25 cellular contexts compared by ENCODE assay signal in genomic region chr16:86294535-86294934, GRCh38.
A peak's percentile ranks its signal among the peaks of the same experiment; 100 is the strongest.
DNase-seq lines count a peak whose midpoint lies in the region; ATAC-seq, FAIRE-seq and TF ChIP-seq lines count a peak whose summit lies in the region.
"Had no signal": no experiment of that assay in that cellular context is flagged by ENCODE, and none has a peak within 500 bp of the region (broad histone marks: within the 10 kb centered on the region; RNA-seq: fewer than 3 reads in every experiment).

No MANE protein-coding gene starts in this region.

- H3K79me2 ChIP-seq in K562 (ENCODE audit: control insufficient read depth, insufficient read depth, low read length) (no peaks in the 10 kb centered on the region), neural progenitor cell (ENCODE audit: low read depth) (no peaks in the 10 kb centered on the region)

- no peak overlapping the region for H2AFZ ChIP-seq in K562 (ENCODE audit: low read depth, low read length)
- no peak overlapping the region for H2AFZ ChIP-seq in neural progenitor cell (replicated peaks)
- H2AFZ ChIP-seq: GM23338 had no signal

- H3K9me3 Mint-ChIP-seq in neural progenitor cell: no peaks in the 10 kb centered on the region
- H3K9me3 Mint-ChIP-seq: activated naive CD8-positive, alpha-beta T cell treated with anti-CD3 and anti-CD28 coated beads, Interleukin-2, amount 10 ng/mL, durations not matched to agents 7 days and 5 days; dendritic cell treated with granulocyte-macrophage colony-stimulating factor and Interleukin-4, amounts not matched to agents 40 ng/mL and 50 ng/mL, for 4 days; GM23338; stimulated activated effector memory CD8-positive, alpha-beta T cell treated with anti-CD3 and anti-CD28 coated beads, Interleukin-12 subunit alpha, Interleukin-12 subunit beta, amount 100 ng/mL, for 72 hours; T-helper 2 cell treated with Interferon-gamma antibody and Interleukin-4, amounts not matched to agents 5 μg/mL and 100 μg/mL, for 36 hours had no signal

- ATAC-seq in K562: no peak
- no peak for ATAC-seq in heart left ventricle
- no peak for ATAC-seq in HG03045 (IDR thresholded peaks at IDR 0.05; ENCODE audit: unreplicated experiment)
- ATAC-seq: activated CD4-positive, alpha-beta T cell treated with anti-CD3 and anti-CD28 coated beads for 36 hours; GM12878; GM23338; left cardiac atrium; stimulated activated effector memory CD8-positive, alpha-beta T cell treated with anti-CD3 and anti-CD28 coated beads, Interleukin-12 subunit alpha, Interleukin-12 subunit beta, amount 100 ng/mL, for 72 hours had no signal

- peaks cover 18% of the 10 kb centered on the region for H3K4me1 Mint-ChIP-seq in neural progenitor cell
- H3K4me1 Mint-ChIP-seq: activated CD4-positive, alpha-beta T cell treated with anti-CD3 and anti-CD28 coated beads for 36 hours; activated naive CD8-positive, alpha-beta T cell treated with anti-CD3 and anti-CD28 coated beads, Interleukin-2, amount 10 ng/mL, durations not matched to agents 7 days and 5 days; stimulated activated effector memory CD8-positive, alpha-beta T cell treated with anti-CD3 and anti-CD28 coated beads, Interleukin-12 subunit alpha, Interleukin-12 subunit beta, amount 100 ng/mL, for 72 hours had no signal

- no TSS peak for BruUV-seq in K562 (replicated peaks; lab: Mats Ljungman, UMichigan)

- H3K27ac Mint-ChIP-seq in neural progenitor cell: no peak overlapping the region
- H3K27ac Mint-ChIP-seq: activated CD4-positive, alpha-beta T cell treated with anti-CD3 and anti-CD28 coated beads for 36 hours; activated naive CD8-positive, alpha-beta T cell treated with anti-CD3 and anti-CD28 coated beads, Interleukin-2, amount 10 ng/mL, durations not matched to agents 7 days and 5 days; dendritic cell treated with granulocyte-macrophage colony-stimulating factor and Interleukin-4, amounts not matched to agents 40 ng/mL and 50 ng/mL, for 4 days; GM23338; naive B cell; stimulated activated effector memory CD8-positive, alpha-beta T cell treated with anti-CD3 and anti-CD28 coated beads, Interleukin-12 subunit alpha, Interleukin-12 subunit beta, amount 100 ng/mL, for 72 hours; T-helper 2 cell treated with Interferon-gamma antibody and Interleukin-4, amounts not matched to agents 5 μg/mL and 100 μg/mL, for 36 hours had no signal

- WGBS in K562 (ENCODE audit: insufficient coverage, low coverage, missing lambda C conversion rate): 0% methylated on average over 9 of the region's 11 CpGs
- WGBS in heart left ventricle, 4 donors: 56 to 67% (median 61%) methylated on average over 11 of the region's 11 CpGs

- no peaks in the 10 kb centered on the region for H3K9me1 ChIP-seq in K562 (ENCODE audit: control insufficient read depth, insufficient read depth, low read length)

- H3K9ac ChIP-seq in K562 (ENCODE audit: insufficient read depth in 1 of 2, low read depth in 2 of 2, low read length in 2 of 2) (no peak overlapping the region), neural progenitor cell (no peak overlapping the region)

- peaks cover 46 to 72% of the 10 kb centered on the region in 2 experiments for H3K27me3 ChIP-seq in K562 (ENCODE audit: control insufficient read depth in 2 of 2, insufficient read depth in 2 of 2, low read length in 2 of 2)
- H3K27me3 ChIP-seq in neural progenitor cell: peaks cover 97% of the 10 kb centered on the region
- peaks cover 9 to 100% (median 68%) of the 10 kb centered on the region in 9 donors for H3K27me3 ChIP-seq in heart left ventricle
- peaks cover 5% of the 10 kb centered on the region for H3K27me3 ChIP-seq in ascending aorta

- H3K4me2 ChIP-seq in K562 (ENCODE audit: insufficient read depth, low read length): no peak overlapping the region
- H3K4me2 ChIP-seq in neural progenitor cell: no peak overlapping the region
- H3K4me2 ChIP-seq: GM23338 had no signal

- H3K4me3 ChIP-seq in K562: no peak overlapping the region
- no peak overlapping the region for H3K4me3 ChIP-seq in neural progenitor cell
- H3K4me3 ChIP-seq in heart left ventricle: no peak overlapping the region
- no peak overlapping the region for H3K4me3 ChIP-seq in ascending aorta
- H3K4me3 ChIP-seq: GM12878, GM23338 had no signal

- H3K4me1 ChIP-seq in K562 (replicated peaks in 1 of 2; ENCODE audit: control insufficient read depth in 2 of 2, insufficient read depth in 2 of 2, low read length in 2 of 2) (no peaks in the 10 kb centered on the region), neural progenitor cell (peaks cover 10% of the 10 kb centered on the region), heart left ventricle (peaks cover 0 to 7% (median 0%) of the 10 kb centered on the region in 12 donors), ascending aorta (no peaks in the 10 kb centered on the region)

- TF ChIP-seq POLR2A in K562 (conservative IDR thresholded peaks at IDR 0.05) (no peak), heart left ventricle (IDR thresholded peaks at IDR 0.05) (no peak)

- H3K36me3 ChIP-seq in K562 (ENCODE audit: control insufficient read depth, insufficient read depth, low read length): no peaks in the 10 kb centered on the region
- no peaks in the 10 kb centered on the region for H3K36me3 ChIP-seq in neural progenitor cell
- no peaks in the 10 kb centered on the region for H3K36me3 ChIP-seq in heart left ventricle
- no peaks in the 10 kb centered on the region for H3K36me3 ChIP-seq in ascending aorta

- intact Hi-C loops in K562 (cut with micrococcal nuclease) (no loop called here), heart left ventricle (cut with DNase I) (no loop called here), ascending aorta (cut with DNase I) (no loop called here)

- H4K20me1 ChIP-seq in K562 (replicated peaks; ENCODE audit: control insufficient read depth, insufficient read depth, low read length) (peaks cover 10% of the 10 kb centered on the region; the same call in 1 of the 2 replicates), neural progenitor cell (ENCODE audit: low read depth) (peaks cover 3% of the 10 kb centered on the region)

- H3K9me3 ChIP-seq in K562 (replicated peaks; ENCODE audit: control insufficient read depth, insufficient read depth, low read depth, low read length) (no peaks in the 10 kb centered on the region), neural progenitor cell (ENCODE audit: low read depth) (no peaks in the 10 kb centered on the region), heart left ventricle (no peaks in the 10 kb centered on the region), ascending aorta (no peaks in the 10 kb centered on the region)

- in situ Hi-C loops in K562 (cut with MboI): no loop called here

- no peak for TF ChIP-seq RAD21 in K562 (CRISPR knock-in tag; conservative IDR thresholded peaks at IDR 0.05 in 1 of 2, IDR thresholded peaks at IDR 0.05 in 1 of 2)

- H3F3A ChIP-seq in neural progenitor cell (ENCODE audit: low read depth): no peaks in the 10 kb centered on the region

- no peak for TF ChIP-seq CTCF in K562 (IDR thresholded peaks at IDR 0.05 in 2 of 3, conservative IDR thresholded peaks at IDR 0.05 in 1 of 3; ENCODE audit: insufficient read depth in 2 of 3, low read depth in 1 of 3, low read length in 3 of 3)
- TF ChIP-seq CTCF in neural progenitor cell (IDR thresholded peaks at IDR 0.05): no peak
- no peak for TF ChIP-seq CTCF in heart left ventricle (IDR thresholded peaks at IDR 0.05)
- no peak for TF ChIP-seq CTCF in ascending aorta (IDR thresholded peaks at IDR 0.05)

- H3K27ac ChIP-seq in K562 (ENCODE audit: extremely low read depth, low read depth, low read length) (no peak overlapping the region), neural progenitor cell (no peak overlapping the region), heart left ventricle (peak overlapping the region in 1 of 12 donors; percentile 57), ascending aorta (no peak overlapping the region)

- peak overlapping the region; percentile 27 for H3K4me3 Mint-ChIP-seq in neural progenitor cell
- H3K4me3 Mint-ChIP-seq: activated CD4-positive, alpha-beta T cell treated with anti-CD3 and anti-CD28 coated beads for 36 hours; activated naive CD8-positive, alpha-beta T cell treated with anti-CD3 and anti-CD28 coated beads, Interleukin-2, amount 10 ng/mL, durations not matched to agents 7 days and 5 days; dendritic cell treated with granulocyte-macrophage colony-stimulating factor and Interleukin-4, amounts not matched to agents 40 ng/mL and 50 ng/mL, for 4 days; GM23338; naive B cell; stimulated activated effector memory CD8-positive, alpha-beta T cell treated with anti-CD3 and anti-CD28 coated beads, Interleukin-12 subunit alpha, Interleukin-12 subunit beta, amount 100 ng/mL, for 72 hours; T-helper 2 cell treated with Interferon-gamma antibody and Interleukin-4, amounts not matched to agents 5 μg/mL and 100 μg/mL, for 36 hours had no signal

- no peak for DNase-seq in K562 (ENCODE audit: extremely low read depth in 1 of 4, low spot score in 3 of 4)
- DNase-seq in hepatic stellate cell (ENCODE audit: low spot score): peak; percentile 92
- no peak for DNase-seq in neural progenitor cell (ENCODE audit: low spot score)
- peak; percentile 71 for DNase-seq in ureter (ENCODE audit: low spot score)
- no peak for DNase-seq in heart left ventricle
- DNase-seq in ascending aorta (ENCODE audit: low spot score in 2 of 2): no peak
- DNase-seq: activated CD4-positive, alpha-beta T cell treated with anti-CD3 and anti-CD28 coated beads for 36 hours; activated effector memory CD4-positive, alpha-beta T cell treated with anti-CD3 and anti-CD28 coated beads, Interleukin-2, amount 50 U/mL, for 16 hours; activated naive CD8-positive, alpha-beta T cell treated with anti-CD3 and anti-CD28 coated beads, Interleukin-2, amount 10 ng/mL, durations not matched to agents 7 days and 5 days; activated T-cell treated with anti-CD3 and anti-CD28 coated beads, Interleukin-2, amount 50 U/mL, for 1 hour; EL; left cardiac atrium; naive B cell; NCI-H1694; stimulated activated CD4-positive, alpha-beta T cell treated with anti-CD3 and anti-CD28 coated beads, Interleukin-12 subunit alpha, Interleukin-12 subunit beta, amount 100 ng/mL, for 4 hours; stimulated activated CD4-positive, alpha-beta T cell treated with anti-CD3 and anti-CD28 coated beads, Interleukin-4, amount 100 ng/mL, for 1 hour had no signal

- peaks cover 71% of the 10 kb centered on the region for H3K27me3 Mint-ChIP-seq in neural progenitor cell (ENCODE audit: insufficient read depth, low read depth)

- no peak for FAIRE-seq in K562 (lab: Jason Lieb, UNC)
- FAIRE-seq: astrocyte, endometrium, GM12878, urothelium cell line had no signal

- POLR2A ChIA-PET in K562 (lab: Yijun Ruan, JAX): no interaction called here

- no peaks in the 10 kb centered on the region for H3K36me3 Mint-ChIP-seq in neural progenitor cell
- H3K36me3 Mint-ChIP-seq: activated naive CD8-positive, alpha-beta T cell treated with anti-CD3 and anti-CD28 coated beads, Interleukin-2, amount 10 ng/mL, durations not matched to agents 7 days and 5 days; naive B cell; stimulated activated effector memory CD8-positive, alpha-beta T cell treated with anti-CD3 and anti-CD28 coated beads, Interleukin-12 subunit alpha, Interleukin-12 subunit beta, amount 100 ng/mL, for 72 hours had no signal

- CTCF ChIA-PET in K562 (lab: Yijun Ruan, JAX; ENCODE audit: low intra/inter-chr PET ratio): no interaction called here

- no peak for TF ChIP-seq EP300 in K562 (IDR thresholded peaks at IDR 0.05; ENCODE audit: low read length)

TF ChIP-seq in K562, 482 proteins besides CTCF, POLR2A, EP300 and RAD21:
- peak; percentile 48; the same call in 1 of the 2 replicates for TF ChIP-seq ZNF263 (CRISPR knock-in tag; IDR thresholded peaks at IDR 0.05; ENCODE audit: borderline replicate concordance)
- no peak for TF ChIP-seq ZNF696 (CRISPR knock-in tag; conservative IDR thresholded peaks at IDR 0.05)

Comparison
In these comparisons a context has a peak if more than half of its experiments do, and no peak if none do; other contexts are left out.
1. DNase-seq: peak in hepatic stellate cell (single experiment) and ureter (single experiment); none in K562 (0 of 4), neural progenitor cell (single experiment), heart left ventricle (0 of 5) and ascending aorta (0 of 2).